9 cellular contexts compared by ENCODE assay signal in genomic region chr18:77099501-77100370, GRCh38. TPM values are rescaled to one million over a fixed set of nuclear protein-coding genes. Genes with fewer than 3 reads are reported as not detected.
DNase-seq lines count a peak whose midpoint lies in the region; ATAC-seq and TF ChIP-seq lines count a peak whose summit lies in the region.
"Had no signal": no experiment of that assay in that cellular context is flagged by ENCODE, and none has a peak within 500 bp of the region (broad histone marks: within the 10 kb centered on the region; RNA-seq: fewer than 3 reads in every experiment).

No MANE protein-coding gene starts in this region.

- ATAC-seq in HG03135 (IDR thresholded peaks at IDR 0.05; ENCODE audit: unreplicated experiment) (no peak), HG03175 (IDR thresholded peaks at IDR 0.05; ENCODE audit: unreplicated experiment) (no peak)

- H3K9me3 Mint-ChIP-seq in activated naive CD8-positive, alpha-beta T cell treated with anti-CD3 and anti-CD28 coated beads for 36 hours: peaks cover 7% of the 10 kb centered on the region

- no peak overlapping the region for H2AFZ ChIP-seq in Loucy (ENCODE audit: low read length)

- no peaks in the 10 kb centered on the region for H4K20me1 ChIP-seq in Loucy (ENCODE audit: insufficient read depth, low read length, poor library complexity, severe bottlenecking)

- H3K36me3 ChIP-seq in Loucy (ENCODE audit: insufficient read depth, low read length): no peaks in the 10 kb centered on the region

- peak overlapping the region; percentile 79 for H3K4me2 ChIP-seq in Loucy (ENCODE audit: low read depth, low read length, poor library complexity, severe bottlenecking)
- H3K4me2 ChIP-seq: KMS-11 had no signal

- H3K79me2 ChIP-seq in Loucy (ENCODE audit: insufficient read depth, low read length): peaks cover 6% of the 10 kb centered on the region; the same call in 1 of the 2 replicates

- peaks cover 71% of the 10 kb centered on the region for H3K36me3 Mint-ChIP-seq in activated naive CD8-positive, alpha-beta T cell treated with anti-CD3 and anti-CD28 coated beads for 36 hours

- H3K9me2 ChIP-seq in Loucy (replicated peaks; ENCODE audit: low read depth, low read length): no peaks in the 10 kb centered on the region

- DNase-seq in activated CD4-positive, CD25-positive, alpha-beta regulatory T cell (lab: John Stamatoyannopoulos, UW): peak in 3 of 4 experiments; percentile 6 to 13 (median 12)
- no peak for DNase-seq in activated CD4-positive, CD25-positive, alpha-beta regulatory T cell treated with anti-CD3 and anti-CD28 coated beads, Interleukin-2, amount 50 U/mL, for 72 hours
- DNase-seq in activated naive CD8-positive, alpha-beta T cell treated with anti-CD3 and anti-CD28 coated beads for 36 hours: peak; percentile 43
- DNase-seq in stimulated activated CD8-positive, alpha-beta memory T cell treated with anti-CD3 and anti-CD28 coated beads, Interleukin-4, amount 100 ng/mL, for 48 hours: peak; percentile 52
- no peak for DNase-seq in globus pallidus (ENCODE audit: low spot score)

- peak overlapping the region; percentile 97 for H3K27ac Mint-ChIP-seq in activated naive CD8-positive, alpha-beta T cell treated with anti-CD3 and anti-CD28 coated beads for 36 hours

- H3K27me3 ChIP-seq in Loucy (ENCODE audit: insufficient read depth, low read length, poor library complexity, severe bottlenecking): no peaks in the 10 kb centered on the region

- peaks cover 19% of the 10 kb centered on the region for H3F3A ChIP-seq in Loucy (ENCODE audit: low read depth)

- H3K9me3 ChIP-seq in Loucy (ENCODE audit: insufficient read depth, low read depth, low read length): no peaks in the 10 kb centered on the region

- no peak overlapping the region for H3K4me3 ChIP-seq in Loucy (ENCODE audit: low read length, poor library complexity, severe bottlenecking)

- H3K4me3 Mint-ChIP-seq in activated naive CD8-positive, alpha-beta T cell treated with anti-CD3 and anti-CD28 coated beads for 36 hours: peak overlapping the region; percentile 71

- no peak for TF ChIP-seq CTCF in Loucy (conservative IDR thresholded peaks at IDR 0.05; ENCODE audit: low read length)

- H3K9ac ChIP-seq in Loucy (ENCODE audit: low read depth, low read length, poor library complexity, severe bottlenecking): peak overlapping the region; percentile 90
- H3K9ac ChIP-seq: KMS-11 had no signal

- peaks cover 84% of the 10 kb centered on the region for H3K4me1 Mint-ChIP-seq in activated naive CD8-positive, alpha-beta T cell treated with anti-CD3 and anti-CD28 coated beads for 36 hours

- H3K27me3 Mint-ChIP-seq in activated naive CD8-positive, alpha-beta T cell treated with anti-CD3 and anti-CD28 coated beads for 36 hours: no peaks in the 10 kb centered on the region

- peaks cover 99% of the 10 kb centered on the region for H3K4me1 ChIP-seq in Loucy (ENCODE audit: insufficient read depth, low read length, poor library complexity, severe bottlenecking)

RNA-seq across cellular contexts. Expression of gene MBP, which starts 32.8 kb away (rescaled TPM):
- total RNA-seq in activated naive CD8-positive, alpha-beta T cell treated with anti-CD3 and anti-CD28 coated beads for 36 hours: 10 to 100 TPM; 41.2 to 45.9 TPM

Comparison
In these comparisons a context has a peak if more than half of its experiments do, and no peak if none do; other contexts are left out.
1. DNase-seq: peak in activated CD4-positive, CD25-positive, alpha-beta regulatory T cell (3 of 4), activated naive CD8-positive, alpha-beta T cell treated with anti-CD3 and anti-CD28 coated beads for 36 hours (single experiment) and stimulated activated CD8-positive, alpha-beta memory T cell treated with anti-CD3 and anti-CD28 coated beads, Interleukin-4, amount 100 ng/mL, for 48 hours (single experiment); none in activated CD4-positive, CD25-positive, alpha-beta regulatory T cell treated with anti-CD3 and anti-CD28 coated beads, Interleukin-2, amount 50 U/mL, for 72 hours (single experiment) and globus pallidus (single experiment).